In genomic region chr10:7553531-7553930, GRCh38 we compare ENCODE assay signal across 23 cellular contexts.
DNase-seq lines count a peak whose midpoint lies in the region; ATAC-seq, FAIRE-seq and TF ChIP-seq lines count a peak whose summit lies in the region.
"Had no signal": no experiment of that assay in that cellular context is flagged by ENCODE, and none has a peak within 500 bp of the region (broad histone marks: within the 10 kb centered on the region; RNA-seq: fewer than 3 reads in every experiment).

No MANE protein-coding gene starts in this region.

- H4K91ac ChIP-seq in mesenchymal stem cell (ENCODE audit: low read length): peak overlapping the region; percentile 34

- H3K23ac ChIP-seq in mesenchymal stem cell (ENCODE audit: low read length in 2 of 2): no peak overlapping the region

- no peak overlapping the region for H3K27ac ChIP-seq in mesenchymal stem cell (ENCODE audit: low read length, poor library complexity, severe bottlenecking)
- H3K27ac ChIP-seq: 22Rv1, BLaER1, C4-2B had no signal

- no peaks in the 10 kb centered on the region for H3K4me1 ChIP-seq in mesenchymal stem cell (ENCODE audit: control insufficient read depth, insufficient read depth, low read depth, low read length)
- H3K4me1 ChIP-seq: BLaER1, HAP-1 had no signal

- no peak for TF ChIP-seq POLR2A in GM12892 (IDR thresholded peaks at IDR 0.05; ENCODE audit: low read depth, low read length)

- FAIRE-seq in GM12892 (lab: Jason Lieb, UNC): no peak
- FAIRE-seq: A204.1, D721Med, GM12878, GM18507, H54 had no signal

- no peak for ATAC-seq in GM19395 (IDR thresholded peaks at IDR 0.05; ENCODE audit: unreplicated experiment)
- ATAC-seq: CD8-positive, alpha-beta T cell; GM12878 had no signal

- H2AK5ac ChIP-seq in mesenchymal stem cell (ENCODE audit: low read length, severe bottlenecking): no peak overlapping the region

- no peak overlapping the region for H2AFZ ChIP-seq in mesenchymal stem cell (ENCODE audit: low read depth, low read length)

- H2BK12ac ChIP-seq in mesenchymal stem cell (ENCODE audit: low read length in 2 of 2): no peak overlapping the region

- no peak overlapping the region for H4K8ac ChIP-seq in mesenchymal stem cell (ENCODE audit: low read length)

- no peaks in the 10 kb centered on the region for H3K9me3 ChIP-seq in mesenchymal stem cell (ENCODE audit: control insufficient read depth, low read length)
- H3K9me3 ChIP-seq: BLaER1, HAP-1 had no signal

- no peak overlapping the region for H3K4me3 ChIP-seq in mesenchymal stem cell (ENCODE audit: insufficient read depth in 1 of 2, low read depth in 1 of 2, low read length in 2 of 2)
- H3K4me3 ChIP-seq: BLaER1, GM12878, HAP-1 had no signal

- H3K27me3 ChIP-seq in mesenchymal stem cell (ENCODE audit: control insufficient read depth in 1 of 2, insufficient read depth in 1 of 2, low read length in 2 of 2): peaks cover 0 to 63% of the 10 kb centered on the region in 2 experiments
- H3K27me3 ChIP-seq: BLaER1 had no signal

- no peaks in the 10 kb centered on the region for H3K79me1 ChIP-seq in mesenchymal stem cell (replicated peaks; ENCODE audit: low read length, poor library complexity, severe bottlenecking)

- H2BK120ac ChIP-seq in mesenchymal stem cell (ENCODE audit: low read depth, low read length): no peak overlapping the region

- H3K9ac ChIP-seq in mesenchymal stem cell (ENCODE audit: low read length): no peak overlapping the region
- H3K9ac ChIP-seq: BLaER1 had no signal

- DNase-seq in NCI-H1417 (lab: John Stamatoyannopoulos, UW): peak; percentile 5 to 58 (median 18)
- no peak for DNase-seq in NCI-H1417 treated with DMSO at 0.1 percent for 48 hours (lab: John Stamatoyannopoulos, UW)
- peak; percentile 35 for DNase-seq in COR-L47 (lab: John Stamatoyannopoulos, UW)
- DNase-seq in mesenchymal stem cell: no peak
- DNase-seq in GM12892 (ENCODE audit: insufficient read length): no peak
- DNase-seq: CD4-positive, CD25-positive, alpha-beta regulatory T cell; CD8-positive, alpha-beta T cell; DMS 273 treated with DMSO at 0.1 percent for 48 hours; DMS79; EL; GDM1; GOT3; HFFc6 had no signal

- no peak overlapping the region for H2BK15ac ChIP-seq in mesenchymal stem cell (ENCODE audit: low read depth, poor library complexity, severe bottlenecking)

- no peak overlapping the region for H3K18ac ChIP-seq in mesenchymal stem cell (ENCODE audit: low read depth in 1 of 2, low read length in 2 of 2)

- no peak overlapping the region for H3K4ac ChIP-seq in mesenchymal stem cell (ENCODE audit: low read depth in 1 of 2, low read length in 2 of 2)

- H3K36me3 ChIP-seq in mesenchymal stem cell (ENCODE audit: control insufficient read depth in 1 of 2, insufficient read depth in 2 of 2, low read depth in 1 of 2, low read length in 2 of 2): no peaks in the 10 kb centered on the region
- H3K36me3 ChIP-seq: BLaER1, HAP-1 had no signal

- no peak overlapping the region for H2BK5ac ChIP-seq in mesenchymal stem cell (ENCODE audit: low read depth, low read length, poor library complexity, severe bottlenecking)

- H3K14ac ChIP-seq in mesenchymal stem cell (ENCODE audit: low read length in 2 of 2): no peak overlapping the region

- H3K4me2 ChIP-seq in mesenchymal stem cell (ENCODE audit: low read length, poor library complexity, severe bottlenecking): no peak overlapping the region
- H3K4me2 ChIP-seq: BLaER1 had no signal

- WGBS in mesenchymal stem cell: 89% methylated on average over 10 of the region's 10 CpGs

Comparison
In these comparisons a context has a peak if more than half of its experiments do, and no peak if none do; other contexts are left out.
1. DNase-seq: peak in NCI-H1417 (3 of 3) and COR-L47 (single experiment); none in NCI-H1417 treated with DMSO at 0.1 percent for 48 hours (single experiment), mesenchymal stem cell (single experiment) and GM12892 (single experiment).